In genomic region chr5:14143843-14144585, GRCh38 we compare ENCODE assay signal across 8 cellular contexts. TPM values are rescaled to one million over a fixed set of nuclear protein-coding genes. Genes with fewer than 3 reads are reported as not detected.
DNase-seq lines count a peak whose midpoint lies in the region; ATAC-seq, FAIRE-seq and TF ChIP-seq lines count a peak whose summit lies in the region.

No MANE protein-coding gene starts in this region.

- H3K27me3 ChIP-seq in colonic mucosa: no peaks in the 10 kb centered on the region

- H3K27ac ChIP-seq in colonic mucosa: peak overlapping the region; percentile 91

- FAIRE-seq in GM19239 (lab: Jason Lieb, UNC): no peak

- H3K36me3 ChIP-seq in colonic mucosa: no peaks in the 10 kb centered on the region

- ATAC-seq in HG03342 (IDR thresholded peaks at IDR 0.05; ENCODE audit: unreplicated experiment): peak; percentile 11
- ATAC-seq in memory B cell (ENCODE audit: low read depth): peak; percentile 3

- peak; percentile 30 for DNase-seq in AG10803 (ENCODE audit: low read depth)
- DNase-seq in GM19239 (ENCODE audit: insufficient read length, low spot score): peak; percentile 42
- DNase-seq in UCSD-AML1 (lab: John Stamatoyannopoulos, UW; ENCODE audit: unreplicated experiment): peak; percentile 55
- peak; percentile 41 for DNase-seq in colonic mucosa
- peak; percentile 45 to 73 for DNase-seq in memory B cell (ENCODE audit: low spot score in 2 of 2)
- DNase-seq in stimulated activated naive CD4-positive, alpha-beta T cell treated with Interleukin-2 at 50 U/mL for 16 hours (lab: John Stamatoyannopoulos, UW): peak; percentile 9
- DNase-seq in NCI-H1436 (lab: John Stamatoyannopoulos, UW): no peak

- H3K27ac Mint-ChIP-seq in memory B cell: peak overlapping the region; percentile 96

- H3K9me3 Mint-ChIP-seq in memory B cell: no peaks in the 10 kb centered on the region

- peaks cover 23% of the 10 kb centered on the region for H3K4me1 Mint-ChIP-seq in memory B cell

- H3K36me3 Mint-ChIP-seq in memory B cell: no peaks in the 10 kb centered on the region

- peak overlapping the region; percentile 93 for H3K4me3 Mint-ChIP-seq in memory B cell

- peak overlapping the region; percentile 83 to 86 for H3K9ac ChIP-seq in colonic mucosa (ENCODE audit: low read depth in 2 of 2, low read length in 2 of 2)

- peaks cover 17% of the 10 kb centered on the region for H3K4me1 ChIP-seq in colonic mucosa

- intact Hi-C loops in colonic mucosa (cut with DNase I): loop anchor here (10.0 kb wide), 2 partner anchors 61 to 121 kb away; no protein-coding TSS in a partner anchor

- H3K9me3 ChIP-seq in colonic mucosa: no peaks in the 10 kb centered on the region

- H3K4me3 ChIP-seq in AG10803 (ENCODE audit: low read length): peak overlapping the region; percentile 94
- H3K4me3 ChIP-seq in colonic mucosa: peak overlapping the region; percentile 86

- no peak for TF ChIP-seq CTCF in AG10803 (conservative IDR thresholded peaks at IDR 0.05; ENCODE audit: low read length)
- no peak for TF ChIP-seq CTCF in colonic mucosa (IDR thresholded peaks at IDR 0.05)

- H3K27me3 Mint-ChIP-seq in memory B cell: no peaks in the 10 kb centered on the region

RNA-seq across cellular contexts. Expression of gene TRIO, which starts 0.9 kb away (rescaled TPM):
- total RNA-seq in colonic mucosa: 100 to 1,000 TPM; 134 to 138 TPM
